In the genomic region with DNA sequence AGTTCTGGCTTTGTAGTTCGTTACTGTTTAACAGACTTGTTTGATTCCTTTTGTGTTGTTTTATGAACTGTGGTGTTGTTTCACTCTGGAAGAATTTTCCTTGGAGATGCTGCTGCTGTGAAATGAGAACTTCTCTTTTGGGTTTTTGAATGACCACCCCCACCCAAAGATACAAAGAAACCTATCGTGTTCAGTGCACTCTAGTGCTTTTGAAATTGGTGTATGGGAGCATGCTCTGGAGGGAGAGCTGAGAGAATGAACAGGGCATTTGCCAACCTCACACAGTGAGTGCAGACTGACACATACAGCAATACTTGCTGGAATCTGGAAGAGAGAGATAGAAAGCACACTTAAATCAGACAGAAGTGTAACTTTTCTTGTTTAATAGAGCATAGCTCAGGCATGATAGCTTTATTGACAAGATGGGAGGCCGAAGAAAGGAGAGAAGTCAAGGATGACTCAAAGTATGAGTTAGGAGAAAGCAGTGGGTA, we compare ENCODE assay signal across 1 cellular context.
TF ChIP-seq lines count a peak whose summit lies in the region.

No MANE protein-coding gene starts in this region.

TF ChIP-seq in IMR-90, 13 proteins besides CTCF, POLR2A, EP300 and RAD21 (continued from another document):
- no peak for TF ChIP-seq MAZ (IDR thresholded peaks at IDR 0.05; ENCODE audit: borderline replicate concordance, low read depth, low read length)
- TF ChIP-seq, protein P1, sequence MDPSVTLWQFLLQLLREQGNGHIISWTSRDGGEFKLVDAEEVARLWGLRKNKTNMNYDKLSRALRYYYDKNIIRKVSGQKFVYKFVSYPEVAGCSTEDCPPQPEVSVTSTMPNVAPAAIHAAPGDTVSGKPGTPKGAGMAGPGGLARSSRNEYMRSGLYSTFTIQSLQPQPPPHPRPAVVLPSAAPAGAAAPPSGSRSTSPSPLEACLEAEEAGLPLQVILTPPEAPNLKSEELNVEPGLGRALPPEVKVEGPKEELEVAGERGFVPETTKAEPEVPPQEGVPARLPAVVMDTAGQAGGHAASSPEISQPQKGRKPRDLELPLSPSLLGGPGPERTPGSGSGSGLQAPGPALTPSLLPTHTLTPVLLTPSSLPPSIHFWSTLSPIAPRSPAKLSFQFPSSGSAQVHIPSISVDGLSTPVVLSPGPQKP (IDR thresholded peaks at IDR 0.05; ENCODE audit: borderline replicate concordance, low read depth, low read length): no peak
- TF ChIP-seq FOS (IDR thresholded peaks at IDR 0.05; ENCODE audit: low read depth, low read length): no peak
- TF ChIP-seq MAFK (IDR thresholded peaks at IDR 0.05; ENCODE audit: low read depth, low read length): no peak
- no peak for TF ChIP-seq NFE2L2 (IDR thresholded peaks at IDR 0.05; ENCODE audit: low read depth, low read length)
- TF ChIP-seq CHD1 (IDR thresholded peaks at IDR 0.05; ENCODE audit: low read depth, low read length): no peak
TF ChIP-seq in IMR-90: peak in this region for 0.
